Comparison of ENCODE assay signal across 1 cellular context in the genomic region with DNA sequence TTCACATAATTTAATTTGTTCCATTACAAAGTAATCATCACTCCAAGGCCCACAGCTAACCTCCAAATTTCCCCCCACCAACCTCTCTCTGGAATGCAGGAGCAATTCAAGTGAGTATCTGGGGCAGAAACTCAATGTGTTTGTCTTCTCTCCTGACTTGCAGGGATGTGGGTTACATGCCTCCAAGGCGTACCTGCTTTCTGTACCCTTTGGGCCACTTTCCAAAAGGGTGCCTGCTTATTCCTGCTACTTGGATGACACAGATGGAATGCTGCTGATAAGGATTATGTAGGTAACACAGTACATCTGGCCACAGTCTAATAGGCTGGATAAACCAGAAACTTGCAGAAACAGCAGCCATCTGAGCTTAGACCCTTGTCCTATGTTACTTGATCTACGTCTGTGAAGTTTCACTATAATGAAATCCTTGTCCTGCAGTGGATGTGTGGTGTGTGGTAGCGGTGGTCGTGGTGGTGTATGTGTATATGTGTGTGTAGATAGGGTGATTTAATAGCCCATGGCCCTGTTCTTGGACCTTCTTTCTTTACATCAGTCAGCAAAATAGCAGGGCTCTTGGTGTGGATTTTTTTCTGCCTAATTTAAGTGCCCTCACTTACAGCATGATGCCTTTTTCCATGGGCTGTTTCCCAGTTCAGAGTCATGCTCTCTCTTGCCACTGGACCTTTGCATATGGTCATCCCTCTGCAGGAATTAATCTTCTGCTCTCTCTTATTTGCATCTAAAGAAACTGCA.
TF ChIP-seq lines count a peak whose summit lies in the region.

No MANE protein-coding gene starts in this region.

TF ChIP-seq in SK-N-SH, 30 proteins besides CTCF, POLR2A, EP300 and RAD21 (continued from another document):
- TF ChIP-seq NRF1 (IDR thresholded peaks at IDR 0.05; ENCODE audit: low read depth, low read length) (no peak), JUND (IDR thresholded peaks at IDR 0.05) (no peak), TCF12 (IDR thresholded peaks at IDR 0.05) (peak; percentile 37; the same call in 1 of the 2 replicates), POLR2AphosphoS5 (IDR thresholded peaks at IDR 0.05; ENCODE audit: low read depth, low read length) (no peak), CHD2 (IDR thresholded peaks at IDR 0.05; ENCODE audit: low read length, partially characterized antibody) (peak; percentile 81), SMC3 (IDR thresholded peaks at IDR 0.05; ENCODE audit: low read depth, low read length) (no peak), GATA2 (CRISPR knock-in tag; IDR thresholded peaks at IDR 0.05) (peak; percentile 96), TAF1 (IDR thresholded peaks at IDR 0.05; ENCODE audit: borderline replicate concordance, low read depth, low read length) (no peak), RCOR1 (IDR thresholded peaks at IDR 0.05; ENCODE audit: low read length) (peak; percentile 94), RFX5 (IDR thresholded peaks at IDR 0.05; ENCODE audit: low read length) (peak; percentile 69; the same call in 1 of the 2 replicates), EZH2phosphoT487 (IDR thresholded peaks at IDR 0.05; ENCODE audit: borderline replicate concordance, low read depth) (no peak), FOXJ3 (CRISPR knock-in tag; IDR thresholded peaks at IDR 0.05) (peak; percentile 89), GABPA (IDR thresholded peaks at IDR 0.05; ENCODE audit: low read depth) (no peak), MEF2A (IDR thresholded peaks at IDR 0.05; ENCODE audit: borderline replicate concordance, low read depth) (no peak), RXRA (IDR thresholded peaks at IDR 0.05; ENCODE audit: borderline replicate concordance, low read depth) (no peak), MXI1 (IDR thresholded peaks at IDR 0.05; ENCODE audit: low read depth, low read length) (peak; percentile 13; the same call in 1 of the 2 replicates), ELF1 (IDR thresholded peaks at IDR 0.05) (no peak)
- TF ChIP-seq, protein P1, sequence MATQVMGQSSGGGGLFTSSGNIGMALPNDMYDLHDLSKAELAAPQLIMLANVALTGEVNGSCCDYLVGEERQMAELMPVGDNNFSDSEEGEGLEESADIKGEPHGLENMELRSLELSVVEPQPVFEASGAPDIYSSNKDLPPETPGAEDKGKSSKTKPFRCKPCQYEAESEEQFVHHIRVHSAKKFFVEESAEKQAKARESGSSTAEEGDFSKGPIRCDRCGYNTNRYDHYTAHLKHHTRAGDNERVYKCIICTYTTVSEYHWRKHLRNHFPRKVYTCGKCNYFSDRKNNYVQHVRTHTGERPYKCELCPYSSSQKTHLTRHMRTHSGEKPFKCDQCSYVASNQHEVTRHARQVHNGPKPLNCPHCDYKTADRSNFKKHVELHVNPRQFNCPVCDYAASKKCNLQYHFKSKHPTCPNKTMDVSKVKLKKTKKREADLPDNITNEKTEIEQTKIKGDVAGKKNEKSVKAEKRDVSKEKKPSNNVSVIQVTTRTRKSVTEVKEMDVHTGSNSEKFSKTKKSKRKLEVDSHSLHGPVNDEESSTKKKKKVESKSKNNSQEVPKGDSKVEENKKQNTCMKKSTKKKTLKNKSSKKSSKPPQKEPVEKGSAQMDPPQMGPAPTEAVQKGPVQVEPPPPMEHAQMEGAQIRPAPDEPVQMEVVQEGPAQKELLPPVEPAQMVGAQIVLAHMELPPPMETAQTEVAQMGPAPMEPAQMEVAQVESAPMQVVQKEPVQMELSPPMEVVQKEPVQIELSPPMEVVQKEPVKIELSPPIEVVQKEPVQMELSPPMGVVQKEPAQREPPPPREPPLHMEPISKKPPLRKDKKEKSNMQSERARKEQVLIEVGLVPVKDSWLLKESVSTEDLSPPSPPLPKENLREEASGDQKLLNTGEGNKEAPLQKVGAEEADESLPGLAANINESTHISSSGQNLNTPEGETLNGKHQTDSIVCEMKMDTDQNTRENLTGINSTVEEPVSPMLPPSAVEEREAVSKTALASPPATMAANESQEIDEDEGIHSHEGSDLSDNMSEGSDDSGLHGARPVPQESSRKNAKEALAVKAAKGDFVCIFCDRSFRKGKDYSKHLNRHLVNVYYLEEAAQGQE (IDR thresholded peaks at IDR 0.05; ENCODE audit: low read depth, low read length) = no peak
- TF ChIP-seq, protein P2, sequence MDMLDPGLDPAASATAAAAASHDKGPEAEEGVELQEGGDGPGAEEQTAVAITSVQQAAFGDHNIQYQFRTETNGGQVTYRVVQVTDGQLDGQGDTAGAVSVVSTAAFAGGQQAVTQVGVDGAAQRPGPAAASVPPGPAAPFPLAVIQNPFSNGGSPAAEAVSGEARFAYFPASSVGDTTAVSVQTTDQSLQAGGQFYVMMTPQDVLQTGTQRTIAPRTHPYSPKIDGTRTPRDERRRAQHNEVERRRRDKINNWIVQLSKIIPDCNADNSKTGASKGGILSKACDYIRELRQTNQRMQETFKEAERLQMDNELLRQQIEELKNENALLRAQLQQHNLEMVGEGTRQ (IDR thresholded peaks at IDR 0.05; ENCODE audit: borderline replicate concordance, low read depth, low read length) = no peak
- TF ChIP-seq, protein P3, sequence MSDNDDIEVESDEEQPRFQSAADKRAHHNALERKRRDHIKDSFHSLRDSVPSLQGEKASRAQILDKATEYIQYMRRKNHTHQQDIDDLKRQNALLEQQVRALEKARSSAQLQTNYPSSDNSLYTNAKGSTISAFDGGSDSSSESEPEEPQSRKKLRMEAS (IDR thresholded peaks at IDR 0.05; ENCODE audit: low read depth) = no peak
